In genomic region chr3:105653868-105654267, GRCh38 we compare ENCODE assay signal across 1 cellular context.
TF ChIP-seq lines count a peak whose summit lies in the region.

No MANE protein-coding gene starts in this region.

TF ChIP-seq in HepG2, 621 proteins besides CTCF, POLR2A, EP300 and RAD21 (continued from another document):
- TF ChIP-seq CEBPZ (IDR thresholded peaks at IDR 0.05; ENCODE audit: low read length) (no peak), CHD4 (IDR thresholded peaks at IDR 0.05; ENCODE audit: borderline replicate concordance, low read length) (no peak), MAZ (IDR thresholded peaks at IDR 0.05; ENCODE audit: borderline replicate concordance, low read depth, low read length) (no peak), MAZ (CRISPR knock-in tag; IDR thresholded peaks at IDR 0.05; ENCODE audit: low read depth) (no peak), ZNF766 (CRISPR knock-in tag; IDR thresholded peaks at IDR 0.05; ENCODE audit: borderline replicate concordance) (no peak), IRF9 (CRISPR knock-in tag; IDR thresholded peaks at IDR 0.05; ENCODE audit: borderline replicate concordance) (no peak), ZNF567 (CRISPR knock-in tag; IDR thresholded peaks at IDR 0.05; ENCODE audit: borderline replicate concordance) (no peak), CBX2 (IDR thresholded peaks at IDR 0.05; ENCODE audit: low read depth, low read length) (no peak), CBX2 (CRISPR knock-in tag; IDR thresholded peaks at IDR 0.05; ENCODE audit: low read depth) (no peak), ZNF296 (CRISPR knock-in tag; conservative IDR thresholded peaks at IDR 0.05) (no peak), ZNF724P (CRISPR knock-in tag; IDR thresholded peaks at IDR 0.05; ENCODE audit: borderline replicate concordance) (no peak), FOXA3 (CRISPR knock-in tag; IDR thresholded peaks at IDR 0.05) (no peak)
